In genomic region chr18:22169011-22169888, GRCh38 we compare ENCODE assay signal across 8 cellular contexts. TPM values are rescaled to one million over a fixed set of nuclear protein-coding genes. Genes with fewer than 3 reads are reported as not detected.
DNase-seq lines count a peak whose midpoint lies in the region; ATAC-seq and TF ChIP-seq lines count a peak whose summit lies in the region.

Gene GATA6 (plus strand): TSS chr18:22169589. CDS start chr18:22171145, 1,556 bp downstream.

- peak; percentile 54 for ATAC-seq in HG02884 (IDR thresholded peaks at IDR 0.05; ENCODE audit: unreplicated experiment)
- ATAC-seq in omental fat pad (ENCODE audit: low FRiP score) = peak; percentile 68

- no peak for TF ChIP-seq CTCF in omental fat pad (IDR thresholded peaks at IDR 0.05)

- DNase-seq in DMS53 treated with DMSO at 0.1 percent for 48 hours (lab: John Stamatoyannopoulos, UW; ENCODE audit: unreplicated experiment) = peak; percentile 67
- peak; percentile 74 for DNase-seq in NCI-H774 (lab: John Stamatoyannopoulos, UW)
- DNase-seq in activated gamma-delta T cell treated with Interleukin-2 at 50 U/mL for 16 hours = peak; percentile 58
- DNase-seq in glomerular endothelial cell (ENCODE audit: extremely low read depth, low read depth, low spot score) = no peak
- DNase-seq in omental fat pad (ENCODE audit: low spot score) = no peak
- no peak for DNase-seq in activated CD4-positive, CD25-positive, alpha-beta regulatory T cell treated with anti-CD3 and anti-CD28 coated beads, Interleukin-2, amount 50 U/mL, for 72 hours
- no peak for DNase-seq in cerebellum (ENCODE audit: low spot score)

RNA-seq across cellular contexts. Expression of gene GATA6, which starts in this region (rescaled TPM):
- total RNA-seq in glomerular endothelial cell (7.0 and 18.1 TPM in 2 replicates), omental fat pad (10 to 100 TPM; 12.1 to 48.9 (median 25.2) TPM), cerebellum (0.54 TPM)

Comparison
In these comparisons a context has a peak if more than half of its experiments do, and no peak if none do; other contexts are left out.
1. DNase-seq: peak in DMS53 treated with DMSO at 0.1 percent for 48 hours (single experiment), NCI-H774 (single experiment) and activated gamma-delta T cell treated with Interleukin-2 at 50 U/mL for 16 hours (single experiment); none in glomerular endothelial cell (single experiment), omental fat pad (single experiment), activated CD4-positive, CD25-positive, alpha-beta regulatory T cell treated with anti-CD3 and anti-CD28 coated beads, Interleukin-2, amount 50 U/mL, for 72 hours (single experiment) and cerebellum (single experiment).